8 cellular contexts compared by ENCODE assay signal in the genomic region with DNA sequence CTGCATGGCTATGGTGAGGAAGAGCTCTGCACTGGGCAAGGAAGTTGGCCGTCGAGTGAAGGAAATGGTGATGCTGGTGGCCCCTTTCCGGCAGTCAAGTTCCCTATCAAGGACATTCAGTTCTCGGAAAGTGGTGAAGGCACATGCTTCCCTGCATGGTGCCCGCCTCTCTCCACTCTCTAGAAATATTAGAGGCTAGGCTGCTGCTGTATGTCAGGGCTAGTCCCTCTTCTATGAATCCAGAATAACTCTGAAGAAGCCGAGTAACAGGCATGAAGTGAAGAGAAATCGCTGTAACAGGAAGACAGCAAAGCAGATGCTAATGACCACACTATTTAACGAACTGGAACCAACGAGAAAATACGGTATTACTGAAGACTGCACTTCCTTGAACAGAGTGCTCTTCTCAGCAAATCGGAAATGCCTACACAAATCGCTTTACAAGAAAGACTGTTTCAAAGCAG. TPM values are rescaled to one million over a fixed set of nuclear protein-coding genes. Genes with fewer than 3 reads are reported as not detected.
DNase-seq lines count a peak whose midpoint lies in the region; ATAC-seq and TF ChIP-seq lines count a peak whose summit lies in the region.

No MANE protein-coding gene starts in this region.

- H3K27ac ChIP-seq in SK-N-MC, result peak overlapping the region; percentile 67
- peak overlapping the region in 9 of 10 donors; percentile 4 to 90 (median 53) for H3K27ac ChIP-seq in heart right ventricle
- peak overlapping the region; percentile 64 for H3K27ac ChIP-seq in suprapubic skin

- ATAC-seq in GM18873 (IDR thresholded peaks at IDR 0.05; ENCODE audit: low FRiP score, unreplicated experiment) (peak; percentile 43), HG02763 (IDR thresholded peaks at IDR 0.05; ENCODE audit: unreplicated experiment) (peak; percentile 36), heart right ventricle (peak in 7 of 8 donors; percentile 20 to 80 (median 54))

- DNase-seq in SK-N-MC (ENCODE audit: low read depth, low spot score), result no peak
- DNase-seq in heart right ventricle, result peak in 1 of 2 donors; percentile 22
- no peak for DNase-seq in suprapubic skin (ENCODE audit: low spot score in 2 of 2)
- no peak for DNase-seq in T1000 (lab: John Stamatoyannopoulos, UW)
- DNase-seq in NCI-H446 treated with DMSO at 0.1 percent for 48 hours (lab: John Stamatoyannopoulos, UW), result no peak
- no peak for DNase-seq in NCI-H748 treated with DMSO at 0.1 percent for 48 hours (lab: John Stamatoyannopoulos, UW)

- H3K36me3 ChIP-seq in SK-N-MC (ENCODE audit: insufficient read depth, low read length), result peaks cover 58% of the 10 kb centered on the region
- peaks cover 0 to 52% (median 39%) of the 10 kb centered on the region in 9 donors for H3K36me3 ChIP-seq in heart right ventricle
- H3K36me3 ChIP-seq in suprapubic skin, result peaks cover 39% of the 10 kb centered on the region

- peak overlapping the region; percentile 66; the same call in 1 of the 2 replicates for H3K4me3 ChIP-seq in SK-N-MC
- H3K4me3 ChIP-seq in heart right ventricle, result peak overlapping the region in 3 of 10 donors; percentile 15 to 39 (median 19)
- H3K4me3 ChIP-seq in suprapubic skin, result no peak overlapping the region

- WGBS in heart right ventricle, 2 donors, result 59 to 73% methylated on average over 12 of the region's 12 CpGs
- whole genome bisulfite sequencing in suprapubic skin, result 70% methylated on average over 12 of the region's 12 CpGs

- peak overlapping the region; percentile 26 for H3K9ac ChIP-seq in SK-N-MC (ENCODE audit: insufficient read length)

- peak in 1 of 2 donors; percentile 18 for TF ChIP-seq POLR2A in suprapubic skin (IDR thresholded peaks at IDR 0.05)

- intact Hi-C loops in heart right ventricle (cut with DNase I), result loop anchor here in 1 of 10 donors (10.0 kb wide), 1 partner anchor 109 kb away; a partner anchor contains a TSS

- no peak for TF ChIP-seq CTCF in heart right ventricle (IDR thresholded peaks at IDR 0.05)
- TF ChIP-seq CTCF in suprapubic skin (IDR thresholded peaks at IDR 0.05), result no peak

- H3K27me3 ChIP-seq in heart right ventricle, result no peaks in the 10 kb centered on the region
- no peaks in the 10 kb centered on the region for H3K27me3 ChIP-seq in suprapubic skin

- no peak for TF ChIP-seq EP300 in suprapubic skin (IDR thresholded peaks at IDR 0.05)

- H3K9me3 ChIP-seq in SK-N-MC (ENCODE audit: low read depth, low read length) (no peaks in the 10 kb centered on the region), heart right ventricle (no peaks in the 10 kb centered on the region), suprapubic skin (no peaks in the 10 kb centered on the region)

- H3K4me1 ChIP-seq in heart right ventricle (peaks cover 0 to 46% (median 29%) of the 10 kb centered on the region in 9 donors), suprapubic skin (peaks cover 28% of the 10 kb centered on the region)

RNA-seq across cellular contexts. Expression of a gene that starts 5.4 kb away (rescaled TPM):
- total RNA-seq in heart right ventricle (10 to 100 TPM; 14.4 to 21.9 (median 18.9) TPM), suprapubic skin (10 to 100 TPM; 32.0 to 62.1 (median 36.1) TPM)
- 10 to 100 TPM in 1 of 2 donors, 1 to 10 TPM in 1; 8.9 to 26.0 TPM for polyA plus RNA-seq in heart right ventricle

RNA-seq across cellular contexts. Expression of a gene that starts 12.6 kb away (rescaled TPM):
- total RNA-seq in heart right ventricle, result 10 to 100 TPM; 25.0 to 36.5 (median 32.6) TPM
- polyA plus RNA-seq in heart right ventricle, result 10 to 100 TPM in 1 of 2 donors, 1 to 10 TPM in 1; 6.8 to 15.0 TPM
- total RNA-seq in suprapubic skin, result 10 to 100 TPM; 13.1 to 32.7 (median 18.4) TPM

RNA-seq across cellular contexts. Expression of a gene that starts 17.9 kb away (rescaled TPM):
- total RNA-seq in heart right ventricle, result 1 to 10 TPM in 1 of 10 donors, under 1 TPM in 5, not detected in 4; 0.35 to 1.2 (median 0.49) TPM
- under 1 TPM; 0.07 to 0.22 TPM for polyA plus RNA-seq in heart right ventricle
- not detected for total RNA-seq in suprapubic skin

RNA-seq across cellular contexts. Expression of a gene that starts 55.3 kb away (rescaled TPM):
- 10 to 100 TPM; 25.0 to 41.4 (median 29.4) TPM for total RNA-seq in heart right ventricle
- 10 to 100 TPM; 13.0 to 44.9 TPM for polyA plus RNA-seq in heart right ventricle
- 10 to 100 TPM; 14.4 to 37.2 (median 28.5) TPM for total RNA-seq in suprapubic skin
